In genomic region chr2:8638327-8638726, GRCh38 we compare ENCODE assay signal across 1 cellular context.
TF ChIP-seq lines count a peak whose summit lies in the region.

No MANE protein-coding gene starts in this region.

TF ChIP-seq in WTC11, 78 proteins besides CTCF, POLR2A, EP300 and RAD21 (continued from another document):
- TF ChIP-seq, protein P1, sequence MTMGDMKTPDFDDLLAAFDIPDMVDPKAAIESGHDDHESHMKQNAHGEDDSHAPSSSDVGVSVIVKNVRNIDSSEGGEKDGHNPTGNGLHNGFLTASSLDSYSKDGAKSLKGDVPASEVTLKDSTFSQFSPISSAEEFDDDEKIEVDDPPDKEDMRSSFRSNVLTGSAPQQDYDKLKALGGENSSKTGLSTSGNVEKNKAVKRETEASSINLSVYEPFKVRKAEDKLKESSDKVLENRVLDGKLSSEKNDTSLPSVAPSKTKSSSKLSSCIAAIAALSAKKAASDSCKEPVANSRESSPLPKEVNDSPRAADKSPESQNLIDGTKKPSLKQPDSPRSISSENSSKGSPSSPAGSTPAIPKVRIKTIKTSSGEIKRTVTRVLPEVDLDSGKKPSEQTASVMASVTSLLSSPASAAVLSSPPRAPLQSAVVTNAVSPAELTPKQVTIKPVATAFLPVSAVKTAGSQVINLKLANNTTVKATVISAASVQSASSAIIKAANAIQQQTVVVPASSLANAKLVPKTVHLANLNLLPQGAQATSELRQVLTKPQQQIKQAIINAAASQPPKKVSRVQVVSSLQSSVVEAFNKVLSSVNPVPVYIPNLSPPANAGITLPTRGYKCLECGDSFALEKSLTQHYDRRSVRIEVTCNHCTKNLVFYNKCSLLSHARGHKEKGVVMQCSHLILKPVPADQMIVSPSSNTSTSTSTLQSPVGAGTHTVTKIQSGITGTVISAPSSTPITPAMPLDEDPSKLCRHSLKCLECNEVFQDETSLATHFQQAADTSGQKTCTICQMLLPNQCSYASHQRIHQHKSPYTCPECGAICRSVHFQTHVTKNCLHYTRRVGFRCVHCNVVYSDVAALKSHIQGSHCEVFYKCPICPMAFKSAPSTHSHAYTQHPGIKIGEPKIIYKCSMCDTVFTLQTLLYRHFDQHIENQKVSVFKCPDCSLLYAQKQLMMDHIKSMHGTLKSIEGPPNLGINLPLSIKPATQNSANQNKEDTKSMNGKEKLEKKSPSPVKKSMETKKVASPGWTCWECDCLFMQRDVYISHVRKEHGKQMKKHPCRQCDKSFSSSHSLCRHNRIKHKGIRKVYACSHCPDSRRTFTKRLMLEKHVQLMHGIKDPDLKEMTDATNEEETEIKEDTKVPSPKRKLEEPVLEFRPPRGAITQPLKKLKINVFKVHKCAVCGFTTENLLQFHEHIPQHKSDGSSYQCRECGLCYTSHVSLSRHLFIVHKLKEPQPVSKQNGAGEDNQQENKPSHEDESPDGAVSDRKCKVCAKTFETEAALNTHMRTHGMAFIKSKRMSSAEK (CRISPR knock-in tag; IDR thresholded peaks at IDR 0.05; ENCODE audit: borderline replicate concordance) = no peak
- TF ChIP-seq ZNF671 (CRISPR knock-in tag; IDR thresholded peaks at IDR 0.05) (no peak), USF1 (CRISPR knock-in tag; IDR thresholded peaks at IDR 0.05) (no peak), ZNF317 (CRISPR knock-in tag; IDR thresholded peaks at IDR 0.05; ENCODE audit: borderline replicate concordance, low read depth) (no peak), NFE2L1 (CRISPR knock-in tag; IDR thresholded peaks at IDR 0.05) (no peak), CREM (CRISPR knock-in tag; IDR thresholded peaks at IDR 0.05) (no peak), PRRX2 (CRISPR knock-in tag; IDR thresholded peaks at IDR 0.05) (no peak)
